In genomic region chr3:52244061-52244628, GRCh38 we compare ENCODE assay signal across 7 cellular contexts. TPM values are rescaled to one million over a fixed set of nuclear protein-coding genes. Genes with fewer than 3 reads are reported as not detected.
A peak's percentile ranks its signal among the peaks of the same experiment; 100 is the strongest.
DNase-seq lines count a peak whose midpoint lies in the region; ATAC-seq, FAIRE-seq and TF ChIP-seq lines count a peak whose summit lies in the region.

No MANE protein-coding gene starts in this region.

- intact Hi-C loops in endothelial cell of umbilical vein (cut with micrococcal nuclease): no loop called here
- intact Hi-C loops in sciatic nerve (cut with DNase I): no loop called here

- CTCF ChIA-PET in endothelial cell of umbilical vein (lab: Charles Lee): interaction anchor here (0.7 to 0.8 kb wide), 3 partner anchors 12 to 35 kb away, joined by 3 read pairs; partner anchors contain the start of gene WDR82

- H2AFZ ChIP-seq in endothelial cell of umbilical vein (ENCODE audit: low read depth, low read length): peak overlapping the region; percentile 11

- no peak for TF ChIP-seq POLR2A in endothelial cell of umbilical vein (IDR thresholded peaks at IDR 0.05; ENCODE audit: low read depth, low read length)

- H3K36me3 ChIP-seq in endothelial cell of umbilical vein (ENCODE audit: control insufficient read depth in 2 of 2, extremely low read depth in 1 of 2, insufficient read depth in 2 of 2, low read length in 2 of 2): peaks cover 0 to 4% of the 10 kb centered on the region in 2 experiments

- peak overlapping the region; percentile 2 for H3K27ac ChIP-seq in endothelial cell of umbilical vein (ENCODE audit: insufficient read depth, low read depth, low read length)

- dilution Hi-C loops in endothelial cell of umbilical vein (cut with MboI; ENCODE audit: extremely low pct_ligation_motif_present, low sequenced_read_pairs): no loop called here

- BruUV-seq in endothelial cell of umbilical vein (replicated peaks; lab: Mats Ljungman, UMichigan): no TSS peak

- peaks cover 8% of the 10 kb centered on the region for H3K79me2 ChIP-seq in endothelial cell of umbilical vein (ENCODE audit: control insufficient read depth, insufficient read depth, low read length)

- no peak overlapping the region for H3K9ac ChIP-seq in endothelial cell of umbilical vein (replicated peaks; ENCODE audit: extremely low read depth, insufficient read depth, low read length)

- DNase-seq in T1000 (lab: John Stamatoyannopoulos, UW) (peak; percentile 84), endothelial cell of umbilical vein (ENCODE audit: low read depth, low spot score) (peak; percentile 62), sciatic nerve (ENCODE audit: low spot score) (peak; percentile 65), NCI-H146 treated with DMSO at 0.1 percent for 48 hours (lab: John Stamatoyannopoulos, UW; ENCODE audit: unreplicated experiment) (no peak)

- H3K27me3 ChIP-seq in endothelial cell of umbilical vein (ENCODE audit: control insufficient read depth in 2 of 2, insufficient read depth in 2 of 2, low read length in 2 of 2): no peaks in the 10 kb centered on the region

- no peak overlapping the region for H3K4me3 ChIP-seq in endothelial cell of umbilical vein (replicated peaks in 1 of 3; ENCODE audit: insufficient read depth in 1 of 3, low read depth in 1 of 3, low read length in 3 of 3)

- peak; percentile 83 for FAIRE-seq in endothelial cell of umbilical vein (lab: Jason Lieb, UNC)

- TF ChIP-seq CTCF in endothelial cell of umbilical vein (IDR thresholded peaks at IDR 0.05; ENCODE audit: extremely low read depth in 1 of 2, insufficient read depth in 1 of 2, low read depth in 1 of 2, low read length in 2 of 2): no peak

- no peaks in the 10 kb centered on the region for H3K9me3 ChIP-seq in endothelial cell of umbilical vein (replicated peaks; ENCODE audit: control insufficient read depth, insufficient read depth, low read length)

- H4K20me1 ChIP-seq in endothelial cell of umbilical vein (replicated peaks; ENCODE audit: control insufficient read depth, extremely low read depth, insufficient read depth, low read length): no peaks in the 10 kb centered on the region

- H3K4me1 ChIP-seq in endothelial cell of umbilical vein (ENCODE audit: control insufficient read depth, extremely low read depth, insufficient read depth, low read length): peaks cover 29% of the 10 kb centered on the region

- H3K4me2 ChIP-seq in endothelial cell of umbilical vein (ENCODE audit: insufficient read depth, low read length): no peak overlapping the region

- POLR2A ChIA-PET in endothelial cell of umbilical vein (lab: Charles Lee): no interaction called here

- H3K9me1 ChIP-seq in endothelial cell of umbilical vein (replicated peaks; ENCODE audit: control insufficient read depth, extremely low read depth, insufficient read depth, low read length): no peaks in the 10 kb centered on the region

- ATAC-seq in GM18511 (IDR thresholded peaks at IDR 0.05; ENCODE audit: unreplicated experiment) (peak; percentile 46), HG03066 (IDR thresholded peaks at IDR 0.05; ENCODE audit: low read depth, unreplicated experiment) (peak; percentile 30), sciatic nerve (peak; percentile 21), HG02973 (IDR thresholded peaks at IDR 0.05; ENCODE audit: unreplicated experiment) (no peak)

TF ChIP-seq in endothelial cell of umbilical vein, 7 proteins besides CTCF, POLR2A, EP300 and RAD21:
- TF ChIP-seq MAX (IDR thresholded peaks at IDR 0.05; ENCODE audit: insufficient read depth, insufficient read length): no peak
- TF ChIP-seq FOS (IDR thresholded peaks at IDR 0.05; ENCODE audit: borderline replicate concordance, insufficient read depth, low read length): peak; percentile 46
- TF ChIP-seq POLR2AphosphoS5 (IDR thresholded peaks at IDR 0.05; ENCODE audit: insufficient read depth, low read depth, low read length): peak; percentile 24
- no peak for TF ChIP-seq EZH2 (IDR thresholded peaks at IDR 0.05; ENCODE audit: borderline replicate concordance, low read depth, low read length, severe bottlenecking)
TF ChIP-seq in endothelial cell of umbilical vein: peak in this region for 2.

RNA-seq across cellular contexts. Expression of gene PPM1M, which starts 1.4 kb away (rescaled TPM):
- total RNA-seq in endothelial cell of umbilical vein: 13.0 and 13.7 TPM in 2 replicates
- polyA plus RNA-seq in endothelial cell of umbilical vein: 17.5 and 19.4 TPM in 2 replicates
- polyA plus RNA-seq in endothelial cell of umbilical vein (2011; cell fraction: cytosol; rRNA removed): 17.0 and 18.8 TPM in 2 replicates
- 41.2 and 45.2 TPM in 2 replicates for polyA plus RNA-seq in endothelial cell of umbilical vein (2011; cell fraction: nucleus; rRNA removed)
- 12.7 and 17.3 TPM in 2 replicates for polyA plus RNA-seq in endothelial cell of umbilical vein (2012)
- 19.9 and 21.2 TPM in 2 replicates for polyA minus RNA-seq in endothelial cell of umbilical vein
- 4.9 TPM for polyA minus RNA-seq in endothelial cell of umbilical vein (2011; cell fraction: cytosol; rRNA and poly(A)+ RNA removed)
- polyA minus RNA-seq in endothelial cell of umbilical vein (2011; cell fraction: nucleus; rRNA and poly(A)+ RNA removed): 5.7 and 6.5 TPM in 2 replicates
- 36.9 TPM for total RNA-seq in sciatic nerve

RNA-seq across cellular contexts. Expression of gene TWF2, which starts 5.2 kb away (rescaled TPM):
- total RNA-seq in endothelial cell of umbilical vein: 82.6 and 82.9 TPM in 2 replicates
- polyA plus RNA-seq in endothelial cell of umbilical vein: 134 and 156 TPM in 2 replicates
- 139 and 157 TPM in 2 replicates for polyA plus RNA-seq in endothelial cell of umbilical vein (2011; cell fraction: cytosol; rRNA removed)
- polyA plus RNA-seq in endothelial cell of umbilical vein (2011; cell fraction: nucleus; rRNA removed): 60.1 and 64.9 TPM in 2 replicates
- polyA plus RNA-seq in endothelial cell of umbilical vein (2012): 67.6 and 80.8 TPM in 2 replicates
- polyA minus RNA-seq in endothelial cell of umbilical vein: 58.5 and 59.4 TPM in 2 replicates
- 37.1 TPM for polyA minus RNA-seq in endothelial cell of umbilical vein (2011; cell fraction: cytosol; rRNA and poly(A)+ RNA removed)
- 11.3 and 17.6 TPM in 2 replicates for polyA minus RNA-seq in endothelial cell of umbilical vein (2011; cell fraction: nucleus; rRNA and poly(A)+ RNA removed)
- total RNA-seq in sciatic nerve: 39.8 TPM

RNA-seq across cellular contexts. Expression of gene TLR9, which starts 18.7 kb away (rescaled TPM):
- 0.07 TPM in 1 of 2 replicates, not detected in the other for total RNA-seq in endothelial cell of umbilical vein
- 0.11 TPM in 1 of 2 replicates, not detected in the other for polyA plus RNA-seq in endothelial cell of umbilical vein
- polyA plus RNA-seq in endothelial cell of umbilical vein (2011; cell fraction: cytosol; rRNA removed): 0.03 TPM in 1 of 2 replicates, not detected in the other
- 0.17 and 0.18 TPM in 2 replicates for polyA plus RNA-seq in endothelial cell of umbilical vein (2011; cell fraction: nucleus; rRNA removed)
- polyA plus RNA-seq in endothelial cell of umbilical vein (2012): not detected in 2 replicates
- polyA minus RNA-seq in endothelial cell of umbilical vein: not detected in 2 replicates
- polyA minus RNA-seq in endothelial cell of umbilical vein (2011; cell fraction: cytosol; rRNA and poly(A)+ RNA removed): not detected
- not detected in 2 replicates for polyA minus RNA-seq in endothelial cell of umbilical vein (2011; cell fraction: nucleus; rRNA and poly(A)+ RNA removed)
- total RNA-seq in sciatic nerve: 1.1 TPM

RNA-seq across cellular contexts. Expression of gene WDR82, which starts 34.3 kb away (rescaled TPM):
- total RNA-seq in endothelial cell of umbilical vein (71.3 and 71.8 TPM in 2 replicates), sciatic nerve (71.5 TPM)
- 30.7 and 39.9 TPM in 2 replicates for polyA plus RNA-seq in endothelial cell of umbilical vein
- polyA plus RNA-seq in endothelial cell of umbilical vein (2011; cell fraction: cytosol; rRNA removed): 47.1 and 47.5 TPM in 2 replicates
- polyA plus RNA-seq in endothelial cell of umbilical vein (2011; cell fraction: nucleus; rRNA removed): 23.6 and 27.9 TPM in 2 replicates
- polyA plus RNA-seq in endothelial cell of umbilical vein (2012): 53.4 and 68.6 TPM in 2 replicates
- 90.5 and 93.4 TPM in 2 replicates for polyA minus RNA-seq in endothelial cell of umbilical vein
- 39.2 TPM for polyA minus RNA-seq in endothelial cell of umbilical vein (2011; cell fraction: cytosol; rRNA and poly(A)+ RNA removed)
- 27.0 and 37.1 TPM in 2 replicates for polyA minus RNA-seq in endothelial cell of umbilical vein (2011; cell fraction: nucleus; rRNA and poly(A)+ RNA removed)

RNA-seq across cellular contexts. Expression of gene GLYCTK, which starts 43.5 kb away (rescaled TPM):
- 20.9 and 24.1 TPM in 2 replicates for total RNA-seq in endothelial cell of umbilical vein
- 35.4 and 43.6 TPM in 2 replicates for polyA plus RNA-seq in endothelial cell of umbilical vein
- 17.4 and 25.7 TPM in 2 replicates for polyA plus RNA-seq in endothelial cell of umbilical vein (2011; cell fraction: cytosol; rRNA removed)
- 77.4 and 78.4 TPM in 2 replicates for polyA plus RNA-seq in endothelial cell of umbilical vein (2011; cell fraction: nucleus; rRNA removed)
- polyA plus RNA-seq in endothelial cell of umbilical vein (2012): 8.9 and 10.4 TPM in 2 replicates
- polyA minus RNA-seq in endothelial cell of umbilical vein: 24.2 and 29.7 TPM in 2 replicates
- polyA minus RNA-seq in endothelial cell of umbilical vein (2011; cell fraction: cytosol; rRNA and poly(A)+ RNA removed): 5.3 TPM
- 29.3 and 39.2 TPM in 2 replicates for polyA minus RNA-seq in endothelial cell of umbilical vein (2011; cell fraction: nucleus; rRNA and poly(A)+ RNA removed)
- 16.7 TPM for total RNA-seq in sciatic nerve
